ENCODE assay signal across 8 cellular contexts in genomic region chr2:10434885-10435419, GRCh38. TPM values are rescaled to one million over a fixed set of nuclear protein-coding genes. Genes with fewer than 3 reads are reported as not detected.
DNase-seq lines count a peak whose midpoint lies in the region; ATAC-seq and TF ChIP-seq lines count a peak whose summit lies in the region.

No MANE protein-coding gene starts in this region.

- TF ChIP-seq CTCF in ascending aorta (IDR thresholded peaks at IDR 0.05): peak; percentile 94 to 99 (median 95)

- peaks cover 4 to 5% of the 10 kb centered on the region in 2 donors for H3K36me3 ChIP-seq in ascending aorta

- no peaks in the 10 kb centered on the region for H3K27me3 ChIP-seq in ascending aorta

- peak; percentile 44 for DNase-seq in GDM1 (lab: John Stamatoyannopoulos, UW)
- DNase-seq in NCI-H146 treated with DMSO at 0.1 percent for 48 hours (lab: John Stamatoyannopoulos, UW; ENCODE audit: unreplicated experiment): peak; percentile 48
- DNase-seq in T-helper 22 cell (ENCODE audit: low read depth): peak; percentile 38
- DNase-seq in ascending aorta (ENCODE audit: low spot score in 2 of 2): peak in 1 of 2 donors; percentile 84
- peak in 44 of 51 donors; percentile 12 to 81 (median 50) for DNase-seq in hypothalamus (lab: John Stamatoyannopoulos, UW)
- DNase-seq in stimulated activated CD4-positive, alpha-beta T cell treated with anti-CD3 and anti-CD28 coated beads, Interleukin-15, amount 100 ng/mL, for 1 hour (ENCODE audit: low read depth in 1 of 2, low spot score in 1 of 2): peak; percentile 38 to 62

- no peak overlapping the region for H3K4me3 ChIP-seq in ascending aorta

- ATAC-seq in HG02588 (IDR thresholded peaks at IDR 0.05; ENCODE audit: unreplicated experiment) (peak; percentile 59), HG03457 (IDR thresholded peaks at IDR 0.05; ENCODE audit: unreplicated experiment) (no peak)

- peaks cover 0 to 2% of the 10 kb centered on the region in 2 donors for H3K4me1 ChIP-seq in ascending aorta

- intact Hi-C loops in ascending aorta (cut with DNase I): loop anchor here (1.0 to 10.0 kb wide), 3 partner anchors 311 to 620 kb away; no protein-coding TSS in a partner anchor

- H3K27ac ChIP-seq in ascending aorta: no peak overlapping the region

- no peaks in the 10 kb centered on the region for H3K9me3 ChIP-seq in ascending aorta

RNA-seq across cellular contexts. Expression of gene ODC1, which starts 13.2 kb away (rescaled TPM):
- 82.8 TPM for total RNA-seq in ascending aorta
